In genomic region chr17:82867763-82868325, GRCh38 we compare ENCODE assay signal across 19 cellular contexts. TPM values are rescaled to one million over a fixed set of nuclear protein-coding genes. Genes with fewer than 3 reads are reported as not detected.
DNase-seq lines count a peak whose midpoint lies in the region; ATAC-seq, FAIRE-seq and TF ChIP-seq lines count a peak whose summit lies in the region.
"Had no signal": no experiment of that assay in that cellular context is flagged by ENCODE, and none has a peak within 500 bp of the region (broad histone marks: within the 10 kb centered on the region; RNA-seq: fewer than 3 reads in every experiment).

No MANE protein-coding gene starts in this region.

- H2AK5ac ChIP-seq in H9 (ENCODE audit: insufficient read length, low read length), result no peak overlapping the region

- DNase-seq in A549 (ENCODE audit: low read depth in 1 of 2, low spot score in 1 of 2), result no peak
- no peak for DNase-seq in H9
- no peak for DNase-seq in effector memory CD8-positive, alpha-beta T cell
- no peak for DNase-seq in nephron progenitor cell
- no peak for DNase-seq in substantia nigra (lab: John Stamatoyannopoulos, UW)
- no peak for DNase-seq in HUDEP-2 (lab: John Stamatoyannopoulos, UW; ENCODE audit: unreplicated experiment in 76 of 76)
- no peak for DNase-seq in body of pancreas
- DNase-seq: activated CD4-positive, alpha-beta T cell treated with anti-CD3 and anti-CD28 coated beads for 36 hours; activated CD8-positive, alpha-beta memory T cell treated with anti-CD3 and anti-CD28 coated beads, Interleukin-2, amount 50 U/mL, for 4 hours; activated naive CD4-positive, alpha-beta T cell treated with Interleukin-2 at 50 U/mL for 16 hours; CD4-positive, alpha-beta T cell; effector memory CD4-positive, alpha-beta T cell; Karpas-422; NCI-H1930; NCI-H446 treated with DMSO at 0.1 percent for 48 hours had no signal

- H3K4me1 ChIP-seq in A549, result 0 out of 3 replicates have a peak, but pooled peaks cover 6% of the 10 kb centered on the region
- H3K4me1 ChIP-seq in H9 (ENCODE audit: insufficient read depth, low read length), result no peaks in the 10 kb centered on the region
- H3K4me1 ChIP-seq in body of pancreas, result no peaks in the 10 kb centered on the region

- no peaks in the 10 kb centered on the region for H3K27me3 ChIP-seq in H9 (ENCODE audit: insufficient read depth, low read length)
- no peaks in the 10 kb centered on the region for H3K27me3 ChIP-seq in body of pancreas

- H3K23me2 ChIP-seq in H9 (ENCODE audit: insufficient read length, low read depth, low read length, poor library complexity, severe bottlenecking), result peaks cover 3% of the 10 kb centered on the region

- no peak overlapping the region for H2BK5ac ChIP-seq in H9 (ENCODE audit: insufficient read length, low read length)

- H3K9me3 ChIP-seq in A549 (no peaks in the 10 kb centered on the region), H9 (ENCODE audit: control insufficient read depth, low read depth, low read length) (no peaks in the 10 kb centered on the region), body of pancreas (no peaks in the 10 kb centered on the region)

- no peak overlapping the region for H4K5ac ChIP-seq in H9 (ENCODE audit: insufficient read length, low read depth, low read length)

- CTCF ChIA-PET in A549 (lab: Yijun Ruan, JAX), result no interaction called here

- no peak overlapping the region for H3K9ac ChIP-seq in H9 (ENCODE audit: extremely low read depth, insufficient read length, low read length)

- H3K9me3 Mint-ChIP-seq in H9 (no peaks in the 10 kb centered on the region), nephron progenitor cell (no peaks in the 10 kb centered on the region)
- no peaks in the 10 kb centered on the region for H3K9me3 Mint-ChIP-seq in effector memory CD8-positive, alpha-beta T cell
- H3K9me3 Mint-ChIP-seq: CD4-positive, alpha-beta T cell had no signal

- H4K8ac ChIP-seq in H9 (replicated peaks; ENCODE audit: insufficient read length, low read depth, low read length), result no peak overlapping the region

- peaks cover 0 to 4% of the 10 kb centered on the region in 2 donors for H3K36me3 ChIP-seq in body of pancreas (replicated peaks in 1 of 2; ENCODE audit: insufficient read depth in 1 of 2, low read depth in 2 of 2)

- peak overlapping the region; percentile 19 to 87 (median 34); a peak in 4 of 7 replicates for H3K27ac Mint-ChIP-seq in H9
- H3K27ac Mint-ChIP-seq in effector memory CD8-positive, alpha-beta T cell, result peak overlapping the region; percentile 80 to 99
- peak overlapping the region; percentile 71 for H3K27ac Mint-ChIP-seq in nephron progenitor cell
- H3K27ac Mint-ChIP-seq: CD4-positive, alpha-beta T cell had no signal

- H3K14ac ChIP-seq in H9 (ENCODE audit: insufficient read depth, low read length), result no peak overlapping the region

- H4K91ac ChIP-seq in H9 (ENCODE audit: insufficient read length, low read depth, low read length), result no peak overlapping the region

- no peak for TF ChIP-seq EP300 in A549 (IDR thresholded peaks at IDR 0.05)

- H3K27ac ChIP-seq in A549 (no peak overlapping the region), H9 (ENCODE audit: insufficient read length, low read depth, low read length) (no peak overlapping the region), substantia nigra (ENCODE audit: low read depth, low read length, poor library complexity, severe bottlenecking) (no peak overlapping the region), body of pancreas (no peak overlapping the region)

- H2BK12ac ChIP-seq in H9 (ENCODE audit: insufficient read length, low read depth, low read length), result no peak overlapping the region

- ATAC-seq in A549 (no peak), body of pancreas (no peak), GM18868 (IDR thresholded peaks at IDR 0.05; ENCODE audit: unreplicated experiment) (no peak)
- no peak for ATAC-seq in effector memory CD8-positive, alpha-beta T cell (replicated peaks)
- ATAC-seq: activated CD4-positive, alpha-beta T cell treated with anti-CD3 and anti-CD28 coated beads for 36 hours had no signal

- intact Hi-C loops in body of pancreas (cut with DNase I), result no loop called here

- no peaks in the 10 kb centered on the region; the same call in 1 of the 2 replicates for H3K79me2 ChIP-seq in H9 (ENCODE audit: insufficient read depth, low read length)

- no peak overlapping the region for H2BK20ac ChIP-seq in H9 (ENCODE audit: low read depth, low read length, poor library complexity, severe bottlenecking)

- H3K4me3 Mint-ChIP-seq in H9 (no peak overlapping the region), nephron progenitor cell (no peak overlapping the region)
- H3K4me3 Mint-ChIP-seq in effector memory CD8-positive, alpha-beta T cell, result no peak overlapping the region
- H3K4me3 Mint-ChIP-seq: activated CD4-positive, alpha-beta T cell treated with anti-CD3 and anti-CD28 coated beads for 36 hours; CD4-positive, alpha-beta T cell had no signal

- TF ChIP-seq RAD21 in A549 (conservative IDR thresholded peaks at IDR 0.05 in 1 of 2, IDR thresholded peaks at IDR 0.05 in 1 of 2), result no peak

- no peak overlapping the region for H2BK15ac ChIP-seq in H9 (ENCODE audit: low read depth, low read length)

- H3K23ac ChIP-seq in H9 (ENCODE audit: insufficient read length, low read depth, low read length), result no peak overlapping the region

- no peak overlapping the region for H3K56ac ChIP-seq in H9 (ENCODE audit: insufficient read length, low read depth, low read length)

- peaks cover 6 to 24% of the 10 kb centered on the region in 2 experiments for H3K4me1 Mint-ChIP-seq in H9
- peaks cover 28 to 45% of the 10 kb centered on the region in 2 donors for H3K4me1 Mint-ChIP-seq in effector memory CD8-positive, alpha-beta T cell (ENCODE audit: low read depth in 2 of 2)
- H3K4me1 Mint-ChIP-seq in nephron progenitor cell, result peaks cover 68% of the 10 kb centered on the region

- no peaks in the 10 kb centered on the region for H4K20me1 ChIP-seq in H9 (ENCODE audit: control insufficient read depth, insufficient read depth, insufficient read length)

- TF ChIP-seq POLR2A in A549 (IDR thresholded peaks at IDR 0.05; ENCODE audit: low read length) (0 out of 2 replicates have a peak, but pooled peaks have one; percentile 16), body of pancreas (IDR thresholded peaks at IDR 0.05) (no peak)

- WGBS in A549 (ENCODE audit: missing lambda C conversion rate), result 92% methylated on average over 18 of the region's 18 CpGs
- WGBS in H9 (ENCODE audit: extremely low coverage, insufficient read length, low lambda C conversion rate), result no CpG with 5 or more reads among the region's 18 CpGs
- WGBS in body of pancreas, 2 donors, result 91 to 92% methylated on average over 15 to 17 of the region's 18 CpGs

- H3K4me3 ChIP-seq in A549, result no peak overlapping the region
- H3K4me3 ChIP-seq in body of pancreas, result no peak overlapping the region

- H3K36me3 Mint-ChIP-seq in H9 (ENCODE audit: insufficient read depth in 1 of 3, low read depth in 3 of 3), result peaks cover 8 to 29% (median 24%) of the 10 kb centered on the region in 3 experiments; a peak in 6 of 7 replicates
- H3K36me3 Mint-ChIP-seq in effector memory CD8-positive, alpha-beta T cell (ENCODE audit: insufficient read depth), result peaks cover 15% of the 10 kb centered on the region
- peaks cover 21% of the 10 kb centered on the region for H3K36me3 Mint-ChIP-seq in nephron progenitor cell (ENCODE audit: low read depth)

- H3T11ph ChIP-seq in H9 (ENCODE audit: low read length), result no peak overlapping the region

- POLR2A ChIA-PET in A549 (lab: Yijun Ruan, JAX), result no interaction called here

- H3K4me2 ChIP-seq in A549 (no peak overlapping the region), H9 (ENCODE audit: insufficient read depth, insufficient read length, low read length) (no peak overlapping the region)

- no peak overlapping the region for H2AFZ ChIP-seq in H9 (ENCODE audit: low read length)

- peaks cover 3% of the 10 kb centered on the region for H3K79me1 ChIP-seq in H9 (ENCODE audit: insufficient read depth, low read depth, low read length, poor library complexity, severe bottlenecking)

- no peak overlapping the region for H2BK120ac ChIP-seq in H9 (ENCODE audit: low read depth, low read length, poor library complexity, severe bottlenecking)

- FAIRE-seq in A549 (lab: Jason Lieb, UNC), result no peak

- H3K4ac ChIP-seq in H9 (ENCODE audit: low read depth, low read length), result no peak overlapping the region

- TF ChIP-seq CTCF in A549 (IDR thresholded peaks at IDR 0.05), result no peak
- TF ChIP-seq CTCF in H9 (conservative IDR thresholded peaks at IDR 0.05), result no peak
- no peak for TF ChIP-seq CTCF in nephron progenitor cell (IDR thresholded peaks at IDR 0.05)
- no peak for TF ChIP-seq CTCF in body of pancreas (IDR thresholded peaks at IDR 0.05)

- H3K18ac ChIP-seq in H9 (ENCODE audit: insufficient read length, low read depth, low read length), result no peak overlapping the region

- H3K27me3 Mint-ChIP-seq in H9 (ENCODE audit: low read depth) (no peaks in the 10 kb centered on the region; the same call in 1 of the 2 replicates), nephron progenitor cell (ENCODE audit: low read depth, poor library complexity) (peaks cover 3% of the 10 kb centered on the region)
- H3K27me3 Mint-ChIP-seq in effector memory CD8-positive, alpha-beta T cell, result no peaks in the 10 kb centered on the region
- H3K27me3 Mint-ChIP-seq: activated CD4-positive, alpha-beta T cell treated with anti-CD3 and anti-CD28 coated beads for 36 hours; CD4-positive, alpha-beta T cell had no signal

TF ChIP-seq in A549, 52 proteins besides CTCF, POLR2A, EP300 and RAD21:
- TF ChIP-seq KDM1A (IDR thresholded peaks at IDR 0.05; ENCODE audit: low read depth) (no peak), EHF (CRISPR knock-in tag; IDR thresholded peaks at IDR 0.05) (no peak), RARB (CRISPR knock-in tag; IDR thresholded peaks at IDR 0.05) (no peak), HEYL (CRISPR knock-in tag; IDR thresholded peaks at IDR 0.05) (no peak)

RNA-seq across cellular contexts. Expression of gene ZNF750, which starts 28.0 kb away (rescaled TPM):
- polyA plus RNA-seq in A549 (2011; rRNA removed) (not detected in 2 replicates), A549 (2017; fragmentation: RNase III; extraction: RNeasy Plus Mini Kit Qiagen cat#74134 plus additional on column Dnase treatment) (not detected in 3 replicates)
- not detected in 2 replicates for polyA plus RNA-seq in A549 (2012; cell fraction: cytosol; rRNA removed)
- polyA plus RNA-seq in A549 (2012; cell fraction: nucleus; rRNA removed), result not detected in 2 replicates
- polyA minus RNA-seq in A549 (2011; rRNA and poly(A)+ RNA removed), result not detected in 2 replicates
- total RNA-seq in H9 (2021) (0.09 TPM in 1 of 2 replicates, not detected in the other), body of pancreas (not detected)
- total RNA-seq: activated CD4-positive, alpha-beta T cell treated with anti-CD3 and anti-CD28 coated beads for 36 hours; CD4-positive, alpha-beta T cell; fibroblast of lung; myocyte; skeletal muscle tissue had no signal
- polyA plus RNA-seq: fibroblast of lung had no signal

Comparison
In these comparisons a context has a peak if more than half of its experiments do, and no peak if none do; other contexts are left out.
1. H3K27ac Mint-ChIP-seq: peak in every context shown above with its lines; median percentile 90 in effector memory CD8-positive, alpha-beta T cell; 71 in nephron progenitor cell; 34 in H9.